ENCODE assay signal across 8 cellular contexts in genomic region chr14:105698940-105699556, GRCh38.
DNase-seq lines count a peak whose midpoint lies in the region; ATAC-seq, FAIRE-seq and TF ChIP-seq lines count a peak whose summit lies in the region.
"Not testable (repeated sequence)": the region's sequence is repeated elsewhere in the genome, so short reads cannot be mapped to it uniquely, and the experiment has no call there.

No MANE protein-coding gene starts in this region.

- not testable (repeated sequence) for H3K36me3 Mint-ChIP-seq in activated naive CD8-positive, alpha-beta T cell treated with anti-CD3 and anti-CD28 coated beads, Interleukin-2, amount 50 U/mL, for 24 hours (ENCODE audit: low read depth)
- H3K36me3 Mint-ChIP-seq in stimulated activated naive B cell treated with anti-CD40 and anti-IgM and Interleukin-4, amounts not matched to agents 10 μg/mL and 1 μg/mL and 100 μg/mL, for 72 hours = peaks cover 4 to 17% of the 10 kb centered on the region in 2 donors

- H3K27ac ChIP-seq in A549; RWPE2 (ENCODE audit: poor library complexity, severe bottlenecking): not testable (repeated sequence)

- H3K4me1 ChIP-seq in A549; RWPE2 (ENCODE audit: insufficient read depth, poor library complexity, severe bottlenecking); mucosa of descending colon (ENCODE audit: low read depth): not testable (repeated sequence)

- not testable (repeated sequence) for H3K4me3 ChIP-seq in A549; RWPE2 (ENCODE audit: severe bottlenecking); mucosa of descending colon

- not testable (repeated sequence) for H3K9me3 Mint-ChIP-seq in activated naive CD8-positive, alpha-beta T cell treated with anti-CD3 and anti-CD28 coated beads, Interleukin-2, amount 50 U/mL, for 24 hours; stimulated activated naive B cell treated with anti-CD40 and anti-IgM and Interleukin-4, amounts not matched to agents 10 μg/mL and 1 μg/mL and 100 μg/mL, for 72 hours

- H3K9me3 ChIP-seq in A549; RWPE2 (ENCODE audit: severe bottlenecking); mucosa of descending colon: not testable (repeated sequence)

- CTCF ChIA-PET in A549 (lab: Yijun Ruan, JAX) = not testable (repeated sequence)

- TF ChIP-seq POLR2A in A549 (IDR thresholded peaks at IDR 0.05; ENCODE audit: low read length) = not testable (repeated sequence)

- not testable (repeated sequence) for H3K27ac Mint-ChIP-seq in activated naive CD8-positive, alpha-beta T cell treated with anti-CD3 and anti-CD28 coated beads, Interleukin-2, amount 50 U/mL, for 24 hours; stimulated activated naive B cell treated with anti-CD40 and anti-IgM and Interleukin-4, amounts not matched to agents 10 μg/mL and 1 μg/mL and 100 μg/mL, for 72 hours

- TF ChIP-seq RAD21 in A549 (conservative IDR thresholded peaks at IDR 0.05 in 1 of 2, IDR thresholded peaks at IDR 0.05 in 1 of 2) = not testable (repeated sequence)

- peaks cover 26% of the 10 kb centered on the region for H3K4me1 Mint-ChIP-seq in activated naive CD8-positive, alpha-beta T cell treated with anti-CD3 and anti-CD28 coated beads, Interleukin-2, amount 50 U/mL, for 24 hours
- peaks cover 51 to 60% of the 10 kb centered on the region in 2 donors for H3K4me1 Mint-ChIP-seq in stimulated activated naive B cell treated with anti-CD40 and anti-IgM and Interleukin-4, amounts not matched to agents 10 μg/mL and 1 μg/mL and 100 μg/mL, for 72 hours

- ATAC-seq in A549 (peak; percentile 35 to 66), GM18511 (IDR thresholded peaks at IDR 0.05; ENCODE audit: unreplicated experiment) (peak; percentile 31), HG03196 (IDR thresholded peaks at IDR 0.05; ENCODE audit: unreplicated experiment) (peak; percentile 18), RWPE2 (ENCODE audit: low read depth) (peak; percentile 3; the same call in 1 of the 3 replicates), left ventricle myocardium superior (peak; percentile 51), mucosa of descending colon (peak; percentile 48)
- peak; percentile 26 for ATAC-seq in activated naive CD8-positive, alpha-beta T cell treated with anti-CD3 and anti-CD28 coated beads, Interleukin-2, amount 50 U/mL, for 24 hours
- ATAC-seq in stimulated activated naive B cell treated with anti-CD40 and anti-IgM and Interleukin-4, amounts not matched to agents 10 μg/mL and 1 μg/mL and 100 μg/mL, for 72 hours (replicated peaks) = peak; percentile 71 to 74

- FAIRE-seq in A549 (lab: Jason Lieb, UNC) = not testable (repeated sequence)

- peaks cover 11% of the 10 kb centered on the region for H3K27me3 Mint-ChIP-seq in activated naive CD8-positive, alpha-beta T cell treated with anti-CD3 and anti-CD28 coated beads, Interleukin-2, amount 50 U/mL, for 24 hours
- not testable (repeated sequence) for H3K27me3 Mint-ChIP-seq in stimulated activated naive B cell treated with anti-CD40 and anti-IgM and Interleukin-4, amounts not matched to agents 10 μg/mL and 1 μg/mL and 100 μg/mL, for 72 hours

- not testable (repeated sequence) for TF ChIP-seq EP300 in A549 (IDR thresholded peaks at IDR 0.05)

- H3K36me3 ChIP-seq in RWPE2 (ENCODE audit: low read depth); mucosa of descending colon (ENCODE audit: low read depth): not testable (repeated sequence)

- not testable (repeated sequence) for H3K27me3 ChIP-seq in RWPE2 (ENCODE audit: insufficient read depth, poor library complexity, severe bottlenecking)

- 85% methylated on average over 12 of the region's 27 CpGs for WGBS in A549 (ENCODE audit: missing lambda C conversion rate)

- H3K4me3 Mint-ChIP-seq in activated naive CD8-positive, alpha-beta T cell treated with anti-CD3 and anti-CD28 coated beads, Interleukin-2, amount 50 U/mL, for 24 hours; stimulated activated naive B cell treated with anti-CD40 and anti-IgM and Interleukin-4, amounts not matched to agents 10 μg/mL and 1 μg/mL and 100 μg/mL, for 72 hours: not testable (repeated sequence)

- H3K4me2 ChIP-seq in A549 = not testable (repeated sequence)

- intact Hi-C loops in left ventricle myocardium superior (cut with micrococcal nuclease); mucosa of descending colon (cut with DNase I, micrococcal nuclease): not testable (repeated sequence)

- POLR2A ChIA-PET in A549 (lab: Yijun Ruan, JAX) = not testable (repeated sequence)

- DNase-seq in A549 (ENCODE audit: low read depth in 1 of 2, low spot score in 1 of 2); activated naive CD8-positive, alpha-beta T cell treated with anti-CD3 and anti-CD28 coated beads, Interleukin-2, amount 50 U/mL, for 24 hours; left ventricle myocardium superior; mucosa of descending colon: not testable (repeated sequence)
- peak; percentile 43 for DNase-seq in RWPE2 (ENCODE audit: low spot score)
- DNase-seq in stimulated activated naive B cell treated with anti-CD40 and anti-IgM and Interleukin-4, amounts not matched to agents 10 μg/mL and 1 μg/mL and 100 μg/mL, for 72 hours = peak; percentile 59

- not testable (repeated sequence) for TF ChIP-seq CTCF in A549 (IDR thresholded peaks at IDR 0.05); RWPE2 (IDR thresholded peaks at IDR 0.05; ENCODE audit: poor library complexity, severe bottlenecking); mucosa of descending colon (IDR thresholded peaks at IDR 0.05)

Comparison
In these comparisons a context has a peak if more than half of its experiments do, and no peak if none do; other contexts are left out.
1. ATAC-seq: peak in every context shown above with its lines; median percentile 72 in stimulated activated naive B cell treated with anti-CD40 and anti-IgM and Interleukin-4, amounts not matched to agents 10 μg/mL and 1 μg/mL and 100 μg/mL, for 72 hours; 51 in left ventricle myocardium superior; 50 in A549; 48 in mucosa of descending colon; 31 in GM18511; 26 in activated naive CD8-positive, alpha-beta T cell treated with anti-CD3 and anti-CD28 coated beads, Interleukin-2, amount 50 U/mL, for 24 hours; 18 in HG03196; 3 in RWPE2.